Comparison of ENCODE assay signal across 14 cellular contexts in genomic region chr9:124353811-124354274, GRCh38.
DNase-seq lines count a peak whose midpoint lies in the region; ATAC-seq and TF ChIP-seq lines count a peak whose summit lies in the region.
"Had no signal": no experiment of that assay in that cellular context is flagged by ENCODE, and none has a peak within 500 bp of the region (broad histone marks: within the 10 kb centered on the region; RNA-seq: fewer than 3 reads in every experiment).

No MANE protein-coding gene starts in this region.

- H3K4me1 Mint-ChIP-seq in endothelial cell (ENCODE audit: unreplicated experiment) (peaks cover 2% of the 10 kb centered on the region), neural progenitor cell (peaks cover 34% of the 10 kb centered on the region)

- H3K27ac Mint-ChIP-seq in endothelial cell (ENCODE audit: unreplicated experiment) (peak overlapping the region; percentile 48), neural progenitor cell (peak overlapping the region; percentile 91)

- no peak overlapping the region for H2AFZ ChIP-seq in neural progenitor cell (replicated peaks)

- H3K36me3 Mint-ChIP-seq in endothelial cell (ENCODE audit: low read depth, unreplicated experiment) (peaks cover 36% of the 10 kb centered on the region), neural progenitor cell (peaks cover 24% of the 10 kb centered on the region)

- H3K36me3 ChIP-seq in BJ (ENCODE audit: control insufficient read depth, insufficient read depth, low read length): peaks cover 32% of the 10 kb centered on the region
- H3K36me3 ChIP-seq in neural progenitor cell: no peaks in the 10 kb centered on the region
- peaks cover 16% of the 10 kb centered on the region for H3K36me3 ChIP-seq in BE2C
- H3K36me3 ChIP-seq: uterus had no signal

- ATAC-seq in GM18502 (IDR thresholded peaks at IDR 0.05; ENCODE audit: poor library complexity, unreplicated experiment): no peak
- ATAC-seq: HCT116 had no signal

- H3K9me3 ChIP-seq in neural progenitor cell (ENCODE audit: low read depth) (no peaks in the 10 kb centered on the region), BE2C (no peaks in the 10 kb centered on the region)
- H3K9me3 ChIP-seq: uterus had no signal

- peaks cover 52% of the 10 kb centered on the region for H4K20me1 ChIP-seq in neural progenitor cell (ENCODE audit: low read depth)

- no peaks in the 10 kb centered on the region for H3F3A ChIP-seq in neural progenitor cell (ENCODE audit: low read depth)

- peaks cover 23% of the 10 kb centered on the region for H3K79me2 ChIP-seq in neural progenitor cell (ENCODE audit: low read depth)

- no peaks in the 10 kb centered on the region for H3K27me3 ChIP-seq in BJ (ENCODE audit: control insufficient read depth, insufficient read depth, low read length)
- H3K27me3 ChIP-seq in neural progenitor cell: no peaks in the 10 kb centered on the region
- no peaks in the 10 kb centered on the region for H3K27me3 ChIP-seq in BE2C
- H3K27me3 ChIP-seq: uterus had no signal

- no peak overlapping the region for H3K4me2 ChIP-seq in neural progenitor cell

- H3K4me3 ChIP-seq in BJ (ENCODE audit: low read depth, low read length) (no peak overlapping the region), neural progenitor cell (no peak overlapping the region), BE2C (ENCODE audit: low read depth, low read length) (no peak overlapping the region)
- H3K4me3 ChIP-seq: uterus had no signal

- H3K9ac ChIP-seq in neural progenitor cell: no peak overlapping the region

- H3K4me1 ChIP-seq in neural progenitor cell (no peaks in the 10 kb centered on the region), BE2C (no peaks in the 10 kb centered on the region)
- H3K4me1 ChIP-seq: uterus had no signal

- TF ChIP-seq CTCF in BJ (IDR thresholded peaks at IDR 0.05; ENCODE audit: insufficient read depth, low read depth, low read length): no peak
- TF ChIP-seq CTCF in endothelial cell (IDR thresholded peaks at IDR 0.05; ENCODE audit: unreplicated experiment): no peak
- TF ChIP-seq CTCF in neural progenitor cell (IDR thresholded peaks at IDR 0.05): no peak
- no peak for TF ChIP-seq CTCF in BE2C (IDR thresholded peaks at IDR 0.05; ENCODE audit: low read depth, low read length)

- H3K4me3 Mint-ChIP-seq in endothelial cell (ENCODE audit: unreplicated experiment) (peak overlapping the region; percentile 29), neural progenitor cell (no peak overlapping the region)
- H3K4me3 Mint-ChIP-seq: endodermal cell had no signal

- POLR2A ChIA-PET in BJ (lab: Charles Lee): no interaction called here

- DNase-seq in BJ (ENCODE audit: low read depth): peak; percentile 24
- peak; percentile 28 for DNase-seq in NCI-H2227 (lab: John Stamatoyannopoulos, UW; ENCODE audit: unreplicated experiment)
- DNase-seq in endothelial cell (ENCODE audit: low spot score): no peak
- no peak for DNase-seq in neural progenitor cell (ENCODE audit: low spot score)
- no peak for DNase-seq in stimulated activated CD4-positive, alpha-beta T cell treated with anti-CD3 and anti-CD28 coated beads, Interleukin-4, amount 100 ng/mL, for 1 hour
- DNase-seq in BE2C: no peak
- no peak for DNase-seq in activated gamma-delta T cell treated with Interleukin-2 at 50 U/mL for 16 hours
- DNase-seq: activated CD4-positive, alpha-beta T cell treated with anti-CD3 and anti-CD28 coated beads, Interleukin-2, amount 50 U/mL, for 48 hours; Calu3; endodermal cell; NCI-H2081 treated with DMSO at 0.1 percent for 48 hours; uterus had no signal

- H3K27me3 Mint-ChIP-seq in endothelial cell (ENCODE audit: unreplicated experiment) (peaks cover 9% of the 10 kb centered on the region), neural progenitor cell (ENCODE audit: insufficient read depth, low read depth) (no peaks in the 10 kb centered on the region)

- no peaks in the 10 kb centered on the region for H3K9me3 Mint-ChIP-seq in endothelial cell (ENCODE audit: unreplicated experiment)
- no peaks in the 10 kb centered on the region for H3K9me3 Mint-ChIP-seq in neural progenitor cell
- H3K9me3 Mint-ChIP-seq: endodermal cell had no signal

- CTCF ChIA-PET in BJ (lab: Yijun Ruan, JAX): interaction anchor here (2.1 kb wide), 1 partner anchor 227 kb away, joined by 11 read pairs; no protein-coding TSS in a partner anchor

- peak overlapping the region; percentile 7 for H3K27ac ChIP-seq in neural progenitor cell
- H3K27ac ChIP-seq: uterus had no signal

Comparison
In these comparisons a context has a peak if more than half of its experiments do, and no peak if none do; other contexts are left out.
1. DNase-seq: peak in BJ (single experiment) and NCI-H2227 (single experiment); none in endothelial cell (single experiment), neural progenitor cell (single experiment), stimulated activated CD4-positive, alpha-beta T cell treated with anti-CD3 and anti-CD28 coated beads, Interleukin-4, amount 100 ng/mL, for 1 hour (single experiment), BE2C (single experiment) and activated gamma-delta T cell treated with Interleukin-2 at 50 U/mL for 16 hours (single experiment).